ENCODE assay signal across 1 cellular context in genomic region chr11:62716206-62716605, GRCh38.
TF ChIP-seq lines count a peak whose summit lies in the region.

No MANE protein-coding gene starts in this region.

TF ChIP-seq in GM23338, 12 proteins besides CTCF, POLR2A, EP300 and RAD21:
- TF ChIP-seq NANOG (IDR thresholded peaks at IDR 0.05; ENCODE audit: borderline replicate concordance) (no peak), STAT1 (IDR thresholded peaks at IDR 0.05; ENCODE audit: unreplicated experiment) (no peak), ZNF331 (CRISPR knock-in tag; IDR thresholded peaks at IDR 0.05; ENCODE audit: low read depth) (no peak)
TF ChIP-seq in GM23338: peak in this region for 0.
